Comparison of ENCODE assay signal across 1 cellular context in genomic region chr1:28132898-28133177, GRCh38.
A peak's percentile ranks its signal among the peaks of the same experiment; 100 is the strongest.
TF ChIP-seq lines count a peak whose summit lies in the region.
"Not testable (repeated sequence)": the region's sequence is repeated elsewhere in the genome, so short reads cannot be mapped to it uniquely, and the experiment has no call there.

No MANE protein-coding gene starts in this region.

TF ChIP-seq in K562, 482 proteins besides CTCF, POLR2A, EP300 and RAD21:
- TF ChIP-seq HMBOX1 (IDR thresholded peaks at IDR 0.05) (0 out of 2 replicates have a peak, but pooled peaks have one; percentile 12), MITF (IDR thresholded peaks at IDR 0.05) (peak; percentile 68), MEIS2 (IDR thresholded peaks at IDR 0.05; ENCODE audit: partially characterized antibody) (peak; percentile 10), SPI1 (IDR thresholded peaks at IDR 0.05; ENCODE audit: borderline replicate concordance, low read depth, low read length) (peak; percentile 41; the same call in 1 of the 2 replicates), FOSL1 (tag; conservative IDR thresholded peaks at IDR 0.05) (peak; percentile 47; the same call in 1 of the 2 replicates), ZNF318 (IDR thresholded peaks at IDR 0.05; ENCODE audit: borderline replicate concordance in 1 of 2, low read depth in 1 of 2) (peak in 1 of 2 experiments; percentile 31; a peak in 1 of 4 replicates), SOX6 (IDR thresholded peaks at IDR 0.05) (peak; percentile 59; the same call in 1 of the 2 replicates), ADNP (tag; IDR thresholded peaks at IDR 0.05) (peak; percentile 32; the same call in 1 of the 2 replicates), SMARCE1 (IDR thresholded peaks at IDR 0.05) (peak; percentile 73; the same call in 1 of the 2 replicates)
- TF ChIP-seq, protein P1, sequence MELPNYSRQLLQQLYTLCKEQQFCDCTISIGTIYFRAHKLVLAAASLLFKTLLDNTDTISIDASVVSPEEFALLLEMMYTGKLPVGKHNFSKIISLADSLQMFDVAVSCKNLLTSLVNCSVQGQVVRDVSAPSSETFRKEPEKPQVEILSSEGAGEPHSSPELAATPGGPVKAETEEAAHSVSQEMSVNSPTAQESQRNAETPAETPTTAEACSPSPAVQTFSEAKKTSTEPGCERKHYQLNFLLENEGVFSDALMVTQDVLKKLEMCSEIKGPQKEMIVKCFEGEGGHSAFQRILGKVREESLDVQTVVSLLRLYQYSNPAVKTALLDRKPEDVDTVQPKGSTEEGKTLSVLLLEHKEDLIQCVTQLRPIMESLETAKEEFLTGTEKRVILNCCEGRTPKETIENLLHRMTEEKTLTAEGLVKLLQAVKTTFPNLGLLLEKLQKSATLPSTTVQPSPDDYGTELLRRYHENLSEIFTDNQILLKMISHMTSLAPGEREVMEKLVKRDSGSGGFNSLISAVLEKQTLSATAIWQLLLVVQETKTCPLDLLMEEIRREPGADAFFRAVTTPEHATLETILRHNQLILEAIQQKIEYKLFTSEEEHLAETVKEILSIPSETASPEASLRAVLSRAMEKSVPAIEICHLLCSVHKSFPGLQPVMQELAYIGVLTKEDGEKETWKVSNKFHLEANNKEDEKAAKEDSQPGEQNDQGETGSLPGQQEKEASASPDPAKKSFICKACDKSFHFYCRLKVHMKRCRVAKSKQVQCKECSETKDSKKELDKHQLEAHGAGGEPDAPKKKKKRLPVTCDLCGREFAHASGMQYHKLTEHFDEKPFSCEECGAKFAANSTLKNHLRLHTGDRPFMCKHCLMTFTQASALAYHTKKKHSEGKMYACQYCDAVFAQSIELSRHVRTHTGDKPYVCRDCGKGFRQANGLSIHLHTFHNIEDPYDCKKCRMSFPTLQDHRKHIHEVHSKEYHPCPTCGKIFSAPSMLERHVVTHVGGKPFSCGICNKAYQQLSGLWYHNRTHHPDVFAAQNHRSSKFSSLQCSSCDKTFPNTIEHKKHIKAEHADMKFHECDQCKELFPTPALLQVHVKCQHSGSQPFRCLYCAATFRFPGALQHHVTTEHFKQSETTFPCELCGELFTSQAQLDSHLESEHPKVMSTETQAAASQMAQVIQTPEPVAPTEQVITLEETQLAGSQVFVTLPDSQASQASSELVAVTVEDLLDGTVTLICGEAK (IDR thresholded peaks at IDR 0.05), result peak; percentile 42; the same call in 1 of the 2 replicates
- TF ChIP-seq, protein P1 (CRISPR knock-in tag; IDR thresholded peaks at IDR 0.05), result not testable (repeated sequence)
